22 cellular contexts compared by ENCODE assay signal in the genomic region with DNA sequence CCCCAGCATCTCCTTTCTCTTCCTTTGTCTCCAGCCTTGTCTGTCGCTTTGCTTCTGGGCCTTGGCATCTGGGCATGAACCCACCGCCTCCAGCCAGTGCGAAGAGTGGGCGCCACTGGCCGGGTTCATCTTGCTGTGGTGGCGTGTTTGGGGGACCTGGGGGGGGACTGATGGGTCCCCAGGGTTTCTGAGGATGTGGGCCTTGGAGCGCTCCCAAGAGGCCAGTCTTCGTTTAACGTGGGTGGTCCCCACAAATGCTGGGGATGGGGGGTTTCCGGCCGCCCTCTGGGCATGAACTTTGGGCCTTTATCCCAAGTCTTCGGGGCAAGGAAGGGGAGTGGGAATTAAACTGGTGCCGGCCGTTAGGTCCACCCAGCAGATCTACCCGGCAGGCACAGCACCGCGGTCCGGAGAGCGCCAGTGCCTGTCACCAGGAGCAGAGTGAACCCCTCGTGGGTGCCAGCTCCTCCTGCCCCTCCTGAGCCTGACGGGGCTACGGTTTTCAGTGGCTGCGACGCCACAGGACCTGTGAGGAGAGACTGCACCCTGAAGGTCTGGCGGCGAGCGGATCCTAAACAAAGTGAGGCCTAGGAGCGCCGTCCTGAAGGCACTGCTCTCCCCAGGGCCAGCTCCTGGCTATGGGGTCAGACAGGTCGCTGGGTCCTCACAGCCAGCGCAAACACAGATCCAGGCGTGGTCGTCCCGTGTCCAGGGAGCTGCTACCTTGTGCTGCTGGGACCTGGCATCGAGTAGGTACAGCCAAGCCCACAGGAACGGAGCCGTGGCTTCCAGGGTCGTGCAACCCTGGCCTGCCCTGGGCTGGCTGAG. TPM values are rescaled to one million over a fixed set of nuclear protein-coding genes. Genes with fewer than 3 reads are reported as not detected.
A peak's percentile ranks its signal among the peaks of the same experiment; 100 is the strongest.
DNase-seq lines count a peak whose midpoint lies in the region; ATAC-seq, FAIRE-seq and TF ChIP-seq lines count a peak whose summit lies in the region.
"Had no signal": no experiment of that assay in that cellular context is flagged by ENCODE, and none has a peak within 500 bp of the region (broad histone marks: within the 10 kb centered on the region; RNA-seq: fewer than 3 reads in every experiment).

No MANE protein-coding gene starts in this region.

- H3K9ac ChIP-seq in kidney (ENCODE audit: low read length in 2 of 2): no peak overlapping the region
- H3K9ac ChIP-seq: GM23248, KMS-11 had no signal

- H3K36me3 Mint-ChIP-seq in Calu3 (ENCODE audit: insufficient read depth, unreplicated experiment): peaks cover 3% of the 10 kb centered on the region
- no peaks in the 10 kb centered on the region for H3K36me3 Mint-ChIP-seq in stimulated activated naive B cell treated with anti-CD40 and anti-IgM and Interleukin-4, amounts not matched to agents 10 μg/mL and 1 μg/mL and 100 μg/mL, for 72 hours

- peaks cover 60% of the 10 kb centered on the region for H3K4me1 ChIP-seq in DOHH2 (ENCODE audit: control insufficient read depth, low read length)
- peaks cover 51% of the 10 kb centered on the region for H3K4me1 ChIP-seq in OCI-LY7 (ENCODE audit: insufficient read depth, low read length, poor library complexity, severe bottlenecking)
- peaks cover 0 to 2% of the 10 kb centered on the region in 2 donors for H3K4me1 ChIP-seq in kidney (ENCODE audit: control insufficient read depth in 1 of 2, insufficient read depth in 1 of 2, low read depth in 1 of 2, low read length in 2 of 2)
- H3K4me1 ChIP-seq in osteoblast (ENCODE audit: insufficient read depth, low read length): no peaks in the 10 kb centered on the region

- H3K27ac ChIP-seq in DOHH2 (ENCODE audit: low read depth, low read length) (peak overlapping the region; percentile 96), OCI-LY7 (ENCODE audit: low read depth, low read length, poor library complexity, severe bottlenecking) (peak overlapping the region; percentile 100), kidney (ENCODE audit: low read depth in 2 of 2, low read length in 2 of 2) (no peak overlapping the region), osteoblast (ENCODE audit: low read depth, low read length) (no peak overlapping the region)
- H3K27ac ChIP-seq: GM23248, KMS-11, PC-9, RWPE1, SJCRH30 had no signal

- H3K27me3 Mint-ChIP-seq in Calu3 (ENCODE audit: unreplicated experiment): peaks cover 8% of the 10 kb centered on the region
- H3K27me3 Mint-ChIP-seq in stimulated activated naive B cell treated with anti-CD40 and anti-IgM and Interleukin-4, amounts not matched to agents 10 μg/mL and 1 μg/mL and 100 μg/mL, for 72 hours: peaks cover 8 to 17% of the 10 kb centered on the region in 2 donors

- H3K9me2 ChIP-seq in DOHH2 (replicated peaks; ENCODE audit: control insufficient read depth, low read length) (no peaks in the 10 kb centered on the region), OCI-LY7 (ENCODE audit: insufficient read depth, low read length) (no peaks in the 10 kb centered on the region)

- no peaks in the 10 kb centered on the region for H3K9me3 ChIP-seq in DOHH2 (ENCODE audit: control insufficient read depth, insufficient read depth, low read length)
- H3K9me3 ChIP-seq in OCI-LY7 (ENCODE audit: low read length): no peaks in the 10 kb centered on the region
- H3K9me3 ChIP-seq in kidney (ENCODE audit: control insufficient read depth in 1 of 2, low read length in 2 of 2): no peaks in the 10 kb centered on the region
- no peaks in the 10 kb centered on the region for H3K9me3 ChIP-seq in osteoblast (ENCODE audit: low read depth, low read length)
- H3K9me3 ChIP-seq: SJCRH30 had no signal

- peaks cover 12% of the 10 kb centered on the region for H3K36me3 ChIP-seq in DOHH2 (ENCODE audit: control insufficient read depth, low read length)
- peaks cover 42% of the 10 kb centered on the region for H3K36me3 ChIP-seq in OCI-LY7 (ENCODE audit: insufficient read depth, low read length)
- no peaks in the 10 kb centered on the region for H3K36me3 ChIP-seq in kidney (ENCODE audit: control insufficient read depth in 1 of 2, insufficient read depth in 2 of 2, low read length in 2 of 2)
- H3K36me3 ChIP-seq in osteoblast (ENCODE audit: insufficient read depth, low read length): no peaks in the 10 kb centered on the region
- H3K36me3 ChIP-seq: SJCRH30 had no signal

- H3F3A ChIP-seq in DOHH2 (ENCODE audit: control insufficient read depth, insufficient read depth): peaks cover 19% of the 10 kb centered on the region

- no peaks in the 10 kb centered on the region for H3K27me3 ChIP-seq in DOHH2 (ENCODE audit: control insufficient read depth, low read length)
- no peaks in the 10 kb centered on the region for H3K27me3 ChIP-seq in osteoblast (ENCODE audit: insufficient read depth, low read length)

- no peaks in the 10 kb centered on the region for H3K4me1 Mint-ChIP-seq in Calu3 (ENCODE audit: low read depth, unreplicated experiment)
- H3K4me1 Mint-ChIP-seq in stimulated activated naive B cell treated with anti-CD40 and anti-IgM and Interleukin-4, amounts not matched to agents 10 μg/mL and 1 μg/mL and 100 μg/mL, for 72 hours: peaks cover 20 to 25% of the 10 kb centered on the region in 2 donors

- CTCF ChIA-PET in OCI-LY7 (lab: Charles Lee; ENCODE audit: unreplicated experiment): interaction anchor here (1.0 kb wide), 1 partner anchor 116 kb away, joined by 3 read pairs; no protein-coding TSS in a partner anchor
- CTCF ChIA-PET in Calu3 (lab: Charles Lee): interaction anchor here (1.2 kb wide), 1 partner anchor 1833 kb away, joined by 4 read pairs; no protein-coding TSS in a partner anchor

- no TSS peak for BruUV-seq in OCI-LY7 (replicated peaks; lab: Mats Ljungman, UMichigan)
- BruUV-seq in Calu3 (replicated peaks; lab: Mats Ljungman, UMichigan): no TSS peak

- no peak overlapping the region for H2AFZ ChIP-seq in OCI-LY7 (ENCODE audit: low read length)
- no peak overlapping the region for H2AFZ ChIP-seq in osteoblast (ENCODE audit: low read length)
- H2AFZ ChIP-seq: GM23248, PC-9 had no signal

- H3K4me2 ChIP-seq in DOHH2 (ENCODE audit: low read length) (peak overlapping the region; percentile 100), OCI-LY7 (ENCODE audit: low read length) (peak overlapping the region; percentile 88), osteoblast (ENCODE audit: insufficient read depth, low read length) (no peak overlapping the region)
- H3K4me2 ChIP-seq: KMS-11, PC-9 had no signal

- H3K79me2 ChIP-seq in DOHH2 (ENCODE audit: control insufficient read depth, low read length) (peaks cover 47% of the 10 kb centered on the region), OCI-LY7 (ENCODE audit: insufficient read depth, low read depth, low read length) (peaks cover 52% of the 10 kb centered on the region), osteoblast (ENCODE audit: insufficient read depth, low read length) (no peaks in the 10 kb centered on the region)

- POLR2A ChIA-PET in OCI-LY7 (lab: Charles Lee): interaction anchor here (2.2 kb wide), 1 partner anchor 135 kb away, joined by 12 read pairs; no protein-coding TSS in a partner anchor

- intact Hi-C loops in OCI-LY7 (cut with micrococcal nuclease; ENCODE audit: unreplicated experiment): loop anchor here (1.0 to 10.0 kb wide), 9 partner anchors 115 to 915 kb away; a partner anchor contains a TSS
- intact Hi-C loops in kidney (cut with DNase I): no loop called here
- intact Hi-C loops in Calu3 (cut with micrococcal nuclease; ENCODE audit: unreplicated experiment): loop anchor here (5.0 kb wide), 1 partner anchor 1835 kb away; no protein-coding TSS in a partner anchor

- no peak for TF ChIP-seq CTCF in DOHH2 (IDR thresholded peaks at IDR 0.05; ENCODE audit: low read depth, low read length, poor library complexity, severe bottlenecking)
- TF ChIP-seq CTCF in OCI-LY7 (conservative IDR thresholded peaks at IDR 0.05; ENCODE audit: low read length): peak; percentile 22; the same call in 1 of the 2 replicates
- TF ChIP-seq CTCF in kidney (IDR thresholded peaks at IDR 0.05; ENCODE audit: borderline replicate concordance, extremely low read depth, insufficient read depth): no peak
- no peak for TF ChIP-seq CTCF in osteoblast (IDR thresholded peaks at IDR 0.05; ENCODE audit: extremely low read depth, low read depth, low read length)
- TF ChIP-seq CTCF in Calu3 (IDR thresholded peaks at IDR 0.05; ENCODE audit: unreplicated experiment): no peak

- no peak overlapping the region for H3K27ac Mint-ChIP-seq in Calu3 (ENCODE audit: unreplicated experiment)
- no peak overlapping the region for H3K27ac Mint-ChIP-seq in stimulated activated naive B cell treated with anti-CD40 and anti-IgM and Interleukin-4, amounts not matched to agents 10 μg/mL and 1 μg/mL and 100 μg/mL, for 72 hours

- H3K9me3 Mint-ChIP-seq in Calu3 (ENCODE audit: low read depth, unreplicated experiment): no peaks in the 10 kb centered on the region
- no peaks in the 10 kb centered on the region for H3K9me3 Mint-ChIP-seq in stimulated activated naive B cell treated with anti-CD40 and anti-IgM and Interleukin-4, amounts not matched to agents 10 μg/mL and 1 μg/mL and 100 μg/mL, for 72 hours

- no peak for DNase-seq in OCI-LY7 (ENCODE audit: low spot score)
- DNase-seq in kidney: peak; percentile 68
- DNase-seq in osteoblast (ENCODE audit: insufficient read length, low spot score, missing footprints): peak; percentile 61
- DNase-seq in NOMO-1 treated with DMSO at 0.1 percent for 48 hours (lab: John Stamatoyannopoulos, UW; ENCODE audit: unreplicated experiment): no peak
- DNase-seq in Calu3: no peak
- no peak for DNase-seq in stimulated activated naive B cell treated with anti-CD40 and anti-IgM and Interleukin-4, amounts not matched to agents 10 μg/mL and 1 μg/mL and 100 μg/mL, for 72 hours
- DNase-seq: ACHN, DMS 273 treated with DMSO at 0.1 percent for 48 hours, DND-41, GM23248, NCI-H1417, NCI-H187, NCI-H2107, NCI-H510A treated with DMSO at 0.1 percent for 48 hours, NCI-H774, PC-9 had no signal

- no peak for ATAC-seq in stimulated activated naive B cell treated with anti-CD40 and anti-IgM and Interleukin-4, amounts not matched to agents 10 μg/mL and 1 μg/mL and 100 μg/mL, for 72 hours (replicated peaks)
- ATAC-seq: HCT116 had no signal

- no peak for FAIRE-seq in kidney (lab: Jason Lieb, UNC)
- FAIRE-seq: G401.6 had no signal

- H3K4me3 ChIP-seq in DOHH2 (ENCODE audit: low read length) (peak overlapping the region; percentile 81), OCI-LY7 (ENCODE audit: low read depth, low read length, poor library complexity, severe bottlenecking) (peak overlapping the region; percentile 83), kidney (ENCODE audit: low read length in 2 of 2) (no peak overlapping the region), osteoblast (ENCODE audit: insufficient read depth, low read length) (no peak overlapping the region)
- H3K4me3 ChIP-seq: GM23248, PC-9, SJCRH30 had no signal

- no peak overlapping the region for H3K4me3 Mint-ChIP-seq in Calu3 (ENCODE audit: low read depth, unreplicated experiment)
- no peak overlapping the region for H3K4me3 Mint-ChIP-seq in stimulated activated naive B cell treated with anti-CD40 and anti-IgM and Interleukin-4, amounts not matched to agents 10 μg/mL and 1 μg/mL and 100 μg/mL, for 72 hours

- H4K20me1 ChIP-seq in DOHH2 (ENCODE audit: control insufficient read depth, insufficient read depth, low read depth, low read length): no peaks in the 10 kb centered on the region
- no peaks in the 10 kb centered on the region for H4K20me1 ChIP-seq in OCI-LY7 (ENCODE audit: insufficient read depth, low read length)
- H4K20me1 ChIP-seq in osteoblast (ENCODE audit: insufficient read depth, low read length): no peaks in the 10 kb centered on the region

RNA-seq across cellular contexts. Expression of a gene that starts 12.1 kb away (rescaled TPM):
- total RNA-seq in OCI-LY7 (2014; rRNA removed; shearing (Covaris generic)): 43.4 and 59.5 TPM in 2 replicates
- 39.0 and 42.0 TPM in 2 replicates for total RNA-seq in OCI-LY7 (2022)
- total RNA-seq in kidney: 16.8 TPM
- polyA plus RNA-seq in kidney (ENCODE audit: insufficient read depth, low read depth, low replicate concordance): 15.9 TPM
- 27.1 and 29.3 TPM in 2 replicates for total RNA-seq in osteoblast
- 20.9 and 21.1 TPM in 2 replicates for total RNA-seq in Calu3 (2022)

RNA-seq across cellular contexts. Expression of a gene that starts 54.9 kb away (rescaled TPM):
- total RNA-seq in OCI-LY7 (2014; rRNA removed; shearing (Covaris generic)): 15.2 and 21.6 TPM in 2 replicates
- 16.0 and 17.9 TPM in 2 replicates for total RNA-seq in OCI-LY7 (2022)
- 8.2 TPM for total RNA-seq in kidney
- polyA plus RNA-seq in kidney (ENCODE audit: insufficient read depth, low read depth, low replicate concordance): 5.6 TPM
- 5.1 and 8.3 TPM in 2 replicates for total RNA-seq in osteoblast
- total RNA-seq in Calu3 (2022): 6.5 and 6.6 TPM in 2 replicates

RNA-seq across cellular contexts. Expression of a gene that starts 55.2 kb away (rescaled TPM):
- total RNA-seq in OCI-LY7 (2014; rRNA removed; shearing (Covaris generic)): 26.8 and 36.5 TPM in 2 replicates
- total RNA-seq in OCI-LY7 (2022) (71.0 and 71.7 TPM in 2 replicates), kidney (51.2 TPM), osteoblast (21.5 and 21.7 TPM in 2 replicates), Calu3 (2022) (29.4 and 34.3 TPM in 2 replicates)
- polyA plus RNA-seq in kidney (ENCODE audit: insufficient read depth, low read depth, low replicate concordance): 11.1 TPM

Comparison
In these comparisons a context has a peak if more than half of its experiments do, and no peak if none do; other contexts are left out.
1. H3K27ac ChIP-seq: peak in DOHH2 (single experiment) and OCI-LY7 (single experiment); none in kidney (0 of 2) and osteoblast (single experiment).
2. H3K4me3 ChIP-seq: peak in DOHH2 (single experiment) and OCI-LY7 (single experiment); none in kidney (0 of 2) and osteoblast (single experiment).
3. DNase-seq: peak in kidney (single experiment) and osteoblast (single experiment); none in OCI-LY7 (single experiment), NOMO-1 treated with DMSO at 0.1 percent for 48 hours (single experiment), Calu3 (single experiment) and stimulated activated naive B cell treated with anti-CD40 and anti-IgM and Interleukin-4, amounts not matched to agents 10 μg/mL and 1 μg/mL and 100 μg/mL, for 72 hours (single experiment).